Comparison of ENCODE assay signal across 13 cellular contexts in genomic region chr2:65277791-65278449, GRCh38. TPM values are rescaled to one million over a fixed set of nuclear protein-coding genes. Genes with fewer than 3 reads are reported as not detected.
DNase-seq lines count a peak whose midpoint lies in the region; ATAC-seq, FAIRE-seq and TF ChIP-seq lines count a peak whose summit lies in the region.
"Had no signal": no experiment of that assay in that cellular context is flagged by ENCODE, and none has a peak within 500 bp of the region (broad histone marks: within the 10 kb centered on the region; RNA-seq: fewer than 3 reads in every experiment).

No MANE protein-coding gene starts in this region.

- no peak for TF ChIP-seq RAD21 in HepG2 (CRISPR knock-in tag; IDR thresholded peaks at IDR 0.05)

- H3K27ac ChIP-seq in BLaER1 treated with 17β-estradiol and CSF1 and Interleukin-3, amounts not matched to agents 10 nM and 100 nM = no peak overlapping the region
- H3K27ac ChIP-seq in HepG2 (ENCODE audit: extremely low read length, insufficient read depth, low read length) = no peak overlapping the region
- no peak overlapping the region for H3K27ac ChIP-seq in vagina
- no peak overlapping the region for H3K27ac ChIP-seq in ovary
- H3K27ac ChIP-seq: C4-2B had no signal

- H3K27me3 ChIP-seq in BLaER1 treated with 17β-estradiol and CSF1 and Interleukin-3, amounts not matched to agents 10 nM and 100 nM = peaks cover 10 to 85% (median 78%) of the 10 kb centered on the region in 11 experiments; a peak in 20 of 22 replicates
- H3K27me3 ChIP-seq in Loucy (ENCODE audit: insufficient read depth, low read length, poor library complexity, severe bottlenecking) (no peaks in the 10 kb centered on the region), HepG2 (ENCODE audit: control insufficient read depth in 1 of 2, insufficient read depth in 2 of 2, low read length in 2 of 2) (no peaks in the 10 kb centered on the region), vagina (no peaks in the 10 kb centered on the region), ovary (no peaks in the 10 kb centered on the region)

- TF ChIP-seq POLR2A in HepG2 (IDR thresholded peaks at IDR 0.05; ENCODE audit: insufficient read depth in 1 of 2, low read depth in 2 of 2, low read length in 2 of 2) (no peak), vagina (IDR thresholded peaks at IDR 0.05) (no peak), ovary (IDR thresholded peaks at IDR 0.05) (no peak)

- H3K36me3 ChIP-seq in BLaER1 treated with 17β-estradiol and CSF1 and Interleukin-3, amounts not matched to agents 10 nM and 100 nM = peaks cover 1 to 19% (median 8%) of the 10 kb centered on the region in 11 experiments; a peak in 21 of 22 replicates
- H3K36me3 ChIP-seq in Loucy (ENCODE audit: insufficient read depth, low read length) (peaks cover 1% of the 10 kb centered on the region; the same call in 1 of the 2 replicates), HepG2 (replicated peaks in 1 of 2; ENCODE audit: control insufficient read depth in 1 of 2, insufficient read depth in 2 of 2, low read length in 2 of 2) (no peaks in the 10 kb centered on the region), vagina (peaks cover 0 to 1% of the 10 kb centered on the region in 2 donors), ovary (no peaks in the 10 kb centered on the region)

- H3K9me3 ChIP-seq in BLaER1 treated with 17β-estradiol and CSF1 and Interleukin-3, amounts not matched to agents 10 nM and 100 nM (replicated peaks in 1 of 11) = no peaks in the 10 kb centered on the region
- H3K9me3 ChIP-seq in Loucy (ENCODE audit: insufficient read depth, low read depth, low read length) (no peaks in the 10 kb centered on the region), HepG2 (ENCODE audit: low read length) (no peaks in the 10 kb centered on the region), vagina (no peaks in the 10 kb centered on the region), ovary (no peaks in the 10 kb centered on the region)

- peaks cover 9% of the 10 kb centered on the region for H3K36me3 Mint-ChIP-seq in activated T-helper 17 cell treated with anti-CD3 and anti-CD28 coated beads, Interleukin-2, amount 50 U/mL, for 72 hours (ENCODE audit: low read depth)
- peaks cover under 1% of the 10 kb centered on the region for H3K36me3 Mint-ChIP-seq in endothelial cell (ENCODE audit: low read depth, unreplicated experiment)
- H3K36me3 Mint-ChIP-seq: activated naive CD8-positive, alpha-beta T cell had no signal

- no peak for FAIRE-seq in HepG2 (lab: Jason Lieb, UNC)

- TF ChIP-seq EP300 in HepG2 (IDR thresholded peaks at IDR 0.05; ENCODE audit: low read depth in 2 of 2, low read length in 2 of 2) (no peak), HepG2 (CRISPR knock-in tag; IDR thresholded peaks at IDR 0.05; ENCODE audit: borderline replicate concordance) (no peak), ovary (IDR thresholded peaks at IDR 0.05) (no peak)

- DNase-seq in HepG2 (ENCODE audit: low spot score) = no peak
- no peak for DNase-seq in endothelial cell (ENCODE audit: low spot score)
- DNase-seq in vagina (ENCODE audit: extremely low spot score in 2 of 2) = no peak
- DNase-seq in amygdala (lab: John Stamatoyannopoulos, UW) = no peak
- DNase-seq in ovary = no peak
- DNase-seq: activated CD4-positive, alpha-beta memory T cell treated with anti-CD3 and anti-CD28 coated beads, Interleukin-2, amount 10 ng/mL, durations not matched to agents 7 days and 5 days; NCI-H69; trophoblast cell had no signal

- peaks cover 4% of the 10 kb centered on the region for H3K4me1 Mint-ChIP-seq in activated T-helper 17 cell treated with anti-CD3 and anti-CD28 coated beads, Interleukin-2, amount 50 U/mL, for 72 hours
- H3K4me1 Mint-ChIP-seq in endothelial cell (ENCODE audit: unreplicated experiment) = peaks cover 33% of the 10 kb centered on the region

- intact Hi-C loops in HepG2 (cut with micrococcal nuclease; ENCODE audit: unreplicated experiment) = no loop called here
- intact Hi-C loops in vagina (cut with DNase I) = no loop called here
- intact Hi-C loops in ovary (cut with DNase I) = no loop called here

- no peaks in the 10 kb centered on the region for H3K9me2 ChIP-seq in Loucy (replicated peaks; ENCODE audit: low read depth, low read length)

- H3F3A ChIP-seq in Loucy (ENCODE audit: low read depth) = no peaks in the 10 kb centered on the region

- in situ Hi-C loops in HepG2 (cut with HindIII; ENCODE audit: extremely low pct_ligation_motif_present, low pct_unique_long_range_greater_than_20kb) = no loop called here

- peak; percentile 72 for ATAC-seq in activated T-helper 17 cell treated with anti-CD3 and anti-CD28 coated beads, Interleukin-2, amount 50 U/mL, for 72 hours (replicated peaks)
- peak; percentile 32 for ATAC-seq in HepG2

- no peaks in the 10 kb centered on the region for H3K9me3 Mint-ChIP-seq in activated T-helper 17 cell treated with anti-CD3 and anti-CD28 coated beads, Interleukin-2, amount 50 U/mL, for 72 hours
- no peaks in the 10 kb centered on the region for H3K9me3 Mint-ChIP-seq in endothelial cell (ENCODE audit: unreplicated experiment)
- H3K9me3 Mint-ChIP-seq: activated CD4-positive, alpha-beta memory T cell treated with anti-CD3 and anti-CD28 coated beads, Interleukin-2, amount 10 ng/mL, durations not matched to agents 7 days and 5 days had no signal

- H3K27ac Mint-ChIP-seq in activated T-helper 17 cell treated with anti-CD3 and anti-CD28 coated beads, Interleukin-2, amount 50 U/mL, for 72 hours = no peak overlapping the region
- H3K27ac Mint-ChIP-seq in endothelial cell (ENCODE audit: unreplicated experiment) = no peak overlapping the region
- H3K27ac Mint-ChIP-seq: activated CD4-positive, alpha-beta memory T cell treated with anti-CD3 and anti-CD28 coated beads, Interleukin-2, amount 10 ng/mL, durations not matched to agents 7 days and 5 days had no signal

- H3K27me3 Mint-ChIP-seq in activated T-helper 17 cell treated with anti-CD3 and anti-CD28 coated beads, Interleukin-2, amount 50 U/mL, for 72 hours = no peaks in the 10 kb centered on the region
- H3K27me3 Mint-ChIP-seq in endothelial cell (ENCODE audit: unreplicated experiment) = peaks cover 4% of the 10 kb centered on the region
- H3K27me3 Mint-ChIP-seq: activated CD4-positive, alpha-beta memory T cell treated with anti-CD3 and anti-CD28 coated beads, Interleukin-2, amount 10 ng/mL, durations not matched to agents 7 days and 5 days; activated naive CD8-positive, alpha-beta T cell had no signal

- H4K20me1 ChIP-seq in BLaER1 treated with 17β-estradiol and CSF1 and Interleukin-3, amounts not matched to agents 10 nM and 100 nM = peaks cover 11 to 90% (median 69%) of the 10 kb centered on the region in 11 experiments; a peak in 21 of 22 replicates
- no peaks in the 10 kb centered on the region for H4K20me1 ChIP-seq in Loucy (ENCODE audit: insufficient read depth, low read length, poor library complexity, severe bottlenecking)
- H4K20me1 ChIP-seq in HepG2 (ENCODE audit: insufficient read depth, low read length) = no peaks in the 10 kb centered on the region

- no peak overlapping the region for H3K9ac ChIP-seq in BLaER1 treated with 17β-estradiol and CSF1 and Interleukin-3, amounts not matched to agents 10 nM and 100 nM
- H3K9ac ChIP-seq in Loucy (ENCODE audit: low read depth, low read length, poor library complexity, severe bottlenecking) = no peak overlapping the region
- H3K9ac ChIP-seq in HepG2 (ENCODE audit: insufficient read depth, low read depth, low read length) = no peak overlapping the region

- no peak overlapping the region for H3K4me3 ChIP-seq in BLaER1 treated with 17β-estradiol and CSF1 and Interleukin-3, amounts not matched to agents 10 nM and 100 nM
- H3K4me3 ChIP-seq in Loucy (ENCODE audit: low read length, poor library complexity, severe bottlenecking) (no peak overlapping the region), HepG2 (replicated peaks in 1 of 3; ENCODE audit: insufficient read depth in 1 of 3, low read depth in 2 of 3, low read length in 3 of 3) (no peak overlapping the region), vagina (no peak overlapping the region), ovary (no peak overlapping the region)

- POLR2A ChIA-PET in HepG2 (lab: Yijun Ruan, JAX) = interaction anchor here (0.8 to 1.1 kb wide), 3 partner anchors 23 to 159 kb away, joined by 3 to 4 read pairs (median 3); partner anchors contain the start of gene SPRED2

- no peak overlapping the region for H3K4me3 Mint-ChIP-seq in activated T-helper 17 cell treated with anti-CD3 and anti-CD28 coated beads, Interleukin-2, amount 50 U/mL, for 72 hours
- H3K4me3 Mint-ChIP-seq in endothelial cell (ENCODE audit: unreplicated experiment) = no peak overlapping the region
- H3K4me3 Mint-ChIP-seq: activated CD4-positive, alpha-beta memory T cell treated with anti-CD3 and anti-CD28 coated beads, Interleukin-2, amount 10 ng/mL, durations not matched to agents 7 days and 5 days; activated naive CD8-positive, alpha-beta T cell had no signal

- H3K4me2 ChIP-seq in BLaER1 treated with 17β-estradiol and CSF1 and Interleukin-3, amounts not matched to agents 10 nM and 100 nM = peak overlapping the region; percentile 39 to 85 (median 74)
- no peak overlapping the region for H3K4me2 ChIP-seq in Loucy (ENCODE audit: low read depth, low read length, poor library complexity, severe bottlenecking)
- no peak overlapping the region for H3K4me2 ChIP-seq in HepG2 (ENCODE audit: low read depth, low read length)

- no peak overlapping the region for H2AFZ ChIP-seq in Loucy (ENCODE audit: low read length)
- no peak overlapping the region for H2AFZ ChIP-seq in HepG2 (ENCODE audit: low read length)

- H3K4me1 ChIP-seq in BLaER1 treated with 17β-estradiol and CSF1 and Interleukin-3, amounts not matched to agents 10 nM and 100 nM = peaks cover 25 to 36% (median 29%) of the 10 kb centered on the region in 10 experiments
- H3K4me1 ChIP-seq in Loucy (ENCODE audit: insufficient read depth, low read length, poor library complexity, severe bottlenecking) = peaks cover 9% of the 10 kb centered on the region
- H3K4me1 ChIP-seq in HepG2 (ENCODE audit: insufficient read depth, low read length) = peaks cover 30% of the 10 kb centered on the region
- H3K4me1 ChIP-seq in vagina = peaks cover 24% of the 10 kb centered on the region
- peaks cover 8% of the 10 kb centered on the region for H3K4me1 ChIP-seq in ovary (ENCODE audit: insufficient read depth)

- CTCF ChIA-PET in HepG2 (lab: Yijun Ruan, JAX; ENCODE audit: low intra/inter-chr PET ratio, low total read pairs) = no interaction called here

- BruUV-seq in HepG2 (replicated peaks; lab: Mats Ljungman, UMichigan) = no TSS peak

- H3K79me2 ChIP-seq in Loucy (ENCODE audit: insufficient read depth, low read length) = no peaks in the 10 kb centered on the region
- no peaks in the 10 kb centered on the region for H3K79me2 ChIP-seq in HepG2 (ENCODE audit: insufficient read depth, low read length)

- WGBS in HepG2 (ENCODE audit: low lambda C conversion rate) = 73% methylated on average over 5 of the region's 5 CpGs
- WGBS in ovary, 3 donors = 80 to 82% (median 81%) methylated on average over 5 of the region's 5 CpGs

- TF ChIP-seq CTCF in Loucy (conservative IDR thresholded peaks at IDR 0.05; ENCODE audit: low read length) = peak; percentile 26; the same call in 1 of the 2 replicates
- 0 out of 2 replicates have a peak, but pooled peaks have one; percentile 14 for TF ChIP-seq CTCF in HepG2 (CRISPR knock-in tag; IDR thresholded peaks at IDR 0.05)
- TF ChIP-seq CTCF in endothelial cell (IDR thresholded peaks at IDR 0.05; ENCODE audit: unreplicated experiment) = no peak
- TF ChIP-seq CTCF in vagina (IDR thresholded peaks at IDR 0.05) = no peak
- TF ChIP-seq CTCF in ovary (IDR thresholded peaks at IDR 0.05) = no peak

RNA-seq across cellular contexts. Expression of gene ACTR2, which starts 50.3 kb away (rescaled TPM):
- 100 to 1,000 TPM; 276 to 518 TPM for total RNA-seq in activated T-helper 17 cell treated with anti-CD3 and anti-CD28 coated beads, Interleukin-2, amount 50 U/mL, for 72 hours
- total RNA-seq in HepG2 (2016; rRNA removed; fragmentation: Illumina TruSeq; extraction: Trizol) = 100 and 211 TPM in 2 replicates
- total RNA-seq in HepG2 (2016; cell fraction: cytosol; rRNA removed; fragmentation: Illumina TruSeq; extraction: Trizol; ENCODE audit: low read depth) = 13.3 and 14.6 TPM in 2 replicates
- 102 and 212 TPM in 2 replicates for total RNA-seq in HepG2 (2016; cell fraction: insoluble cytoplasmic fraction; rRNA removed; fragmentation: Illumina TruSeq; extraction: Trizol)
- total RNA-seq in HepG2 (2016; cell fraction: membrane; rRNA removed; fragmentation: Illumina TruSeq; extraction: Trizol) = 43.2 and 50.9 TPM in 2 replicates
- total RNA-seq in HepG2 (2016; cell fraction: nucleus; rRNA removed; fragmentation: Illumina TruSeq; extraction: Trizol) = 65.3 and 72.8 TPM in 2 replicates
- 47.2 and 51.2 TPM in 2 replicates for polyA plus RNA-seq in HepG2 (2011; rRNA removed)
- 21.5 and 40.8 TPM in 2 replicates for polyA plus RNA-seq in HepG2 (2011; cell fraction: cytosol; rRNA removed)
- polyA plus RNA-seq in HepG2 (2011; cell fraction: nucleus; rRNA removed) = 9.5 and 18.1 TPM in 2 replicates
- polyA plus RNA-seq in HepG2 (2012) = 133 and 175 TPM in 2 replicates
- 9.2 and 11.1 TPM in 2 replicates for polyA plus RNA-seq in HepG2 (2016; cell fraction: cytosol; fragmentation: Illumina TruSeq; extraction: Trizol; ENCODE audit: low read depth)
- polyA plus RNA-seq in HepG2 (2016; cell fraction: insoluble cytoplasmic fraction; fragmentation: Illumina TruSeq; extraction: Trizol; ENCODE audit: low read depth) = 284 and 307 TPM in 2 replicates
- 36.0 and 43.6 TPM in 2 replicates for polyA plus RNA-seq in HepG2 (2016; cell fraction: membrane; fragmentation: Illumina TruSeq; extraction: Trizol; ENCODE audit: low read depth)
- 111 and 115 TPM in 2 replicates for polyA plus RNA-seq in HepG2 (2016; cell fraction: nucleus; fragmentation: Illumina TruSeq; extraction: Trizol; ENCODE audit: insufficient read depth, low read depth)
- 23.0 and 24.6 TPM in 2 replicates for polyA minus RNA-seq in HepG2 (2011; rRNA and poly(A)+ RNA removed; ENCODE audit: low replicate concordance)
- 84.2 and 88.6 TPM in 2 replicates for polyA minus RNA-seq in HepG2 (2011; cell fraction: cytosol; rRNA and poly(A)+ RNA removed)
- polyA minus RNA-seq in HepG2 (2011; cell fraction: nucleus; rRNA and poly(A)+ RNA removed) = 34.8 and 35.1 TPM in 2 replicates
- total RNA-seq in endothelial cell (ENCODE audit: unreplicated experiment) = 389 TPM
- 70.0 TPM for total RNA-seq in vagina
- total RNA-seq in ovary = 100 to 1,000 TPM in 5 of 7 donors, 10 to 100 TPM in 2; 33.4 to 146 (median 113) TPM
- polyA plus RNA-seq in ovary = 100 to 1,000 TPM in 1 of 2 donors, 10 to 100 TPM in 1; 46.3 to 129 TPM

Comparison
In these comparisons a context has a peak if more than half of its experiments do, and no peak if none do; other contexts are left out.
1. H3K4me2 ChIP-seq: peak in BLaER1 treated with 17β-estradiol and CSF1 and Interleukin-3, amounts not matched to agents 10 nM and 100 nM (11 of 11); none in Loucy (single experiment) and HepG2 (single experiment).
2. CTCF ChIP-seq: peak in Loucy (single experiment) and HepG2 (single experiment); none in endothelial cell (single experiment), vagina (0 of 3) and ovary (0 of 3).